Comparison of ENCODE assay signal across 1 cellular context in the genomic region with DNA sequence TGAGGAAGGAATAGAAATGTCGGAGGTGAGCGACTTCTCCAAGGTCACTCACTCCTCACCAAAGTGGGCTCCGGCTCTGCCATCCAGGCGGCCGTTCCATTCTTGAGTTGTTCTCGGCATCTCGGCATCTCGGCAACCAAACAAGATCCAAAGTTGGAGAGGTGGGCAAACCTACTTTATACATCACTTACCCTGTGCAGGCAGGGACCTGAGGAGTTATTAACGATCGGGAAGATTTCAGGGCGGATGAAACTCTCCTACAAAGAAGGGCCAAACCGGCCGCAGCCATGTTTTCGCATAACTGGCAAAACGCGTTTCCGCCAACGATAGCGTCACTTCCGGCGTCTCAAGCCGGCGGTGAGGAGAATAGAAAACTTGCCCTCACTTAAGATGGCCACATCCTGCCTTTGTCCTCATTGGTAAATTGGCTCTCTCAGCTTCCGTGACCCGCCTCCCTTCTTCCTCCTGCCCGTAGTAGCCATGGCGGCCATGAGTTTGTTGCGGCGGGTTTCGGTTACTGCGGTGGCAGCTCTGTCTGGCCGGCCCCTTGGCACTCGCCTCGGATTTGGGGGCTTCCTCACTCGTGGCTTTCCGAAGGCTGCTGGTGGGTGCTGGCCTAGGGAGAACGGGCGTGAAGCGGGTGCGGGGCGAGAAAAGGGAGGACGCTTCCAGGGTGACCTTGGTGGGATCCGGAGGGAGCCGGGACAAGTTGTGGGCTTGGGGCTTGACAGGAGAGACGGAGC.
A peak's percentile ranks its signal among the peaks of the same experiment; 100 is the strongest.
TF ChIP-seq lines count a peak whose summit lies in the region.

Gene MRPL47 (minus strand): TSS at position 303 of the 743 bp plus-strand sequence. CDS start 14 bp downstream, at position 289.
Gene NDUFB5 (plus strand): TSS at position 459 of the 743 bp plus-strand sequence. CDS start 22 bp downstream, at position 481.

TF ChIP-seq in SK-N-SH, 30 proteins besides CTCF, POLR2A, EP300 and RAD21 (continued from another document):
- peak; percentile 66 for TF ChIP-seq MXI1 (IDR thresholded peaks at IDR 0.05; ENCODE audit: low read depth, low read length)
- TF ChIP-seq, protein P1, sequence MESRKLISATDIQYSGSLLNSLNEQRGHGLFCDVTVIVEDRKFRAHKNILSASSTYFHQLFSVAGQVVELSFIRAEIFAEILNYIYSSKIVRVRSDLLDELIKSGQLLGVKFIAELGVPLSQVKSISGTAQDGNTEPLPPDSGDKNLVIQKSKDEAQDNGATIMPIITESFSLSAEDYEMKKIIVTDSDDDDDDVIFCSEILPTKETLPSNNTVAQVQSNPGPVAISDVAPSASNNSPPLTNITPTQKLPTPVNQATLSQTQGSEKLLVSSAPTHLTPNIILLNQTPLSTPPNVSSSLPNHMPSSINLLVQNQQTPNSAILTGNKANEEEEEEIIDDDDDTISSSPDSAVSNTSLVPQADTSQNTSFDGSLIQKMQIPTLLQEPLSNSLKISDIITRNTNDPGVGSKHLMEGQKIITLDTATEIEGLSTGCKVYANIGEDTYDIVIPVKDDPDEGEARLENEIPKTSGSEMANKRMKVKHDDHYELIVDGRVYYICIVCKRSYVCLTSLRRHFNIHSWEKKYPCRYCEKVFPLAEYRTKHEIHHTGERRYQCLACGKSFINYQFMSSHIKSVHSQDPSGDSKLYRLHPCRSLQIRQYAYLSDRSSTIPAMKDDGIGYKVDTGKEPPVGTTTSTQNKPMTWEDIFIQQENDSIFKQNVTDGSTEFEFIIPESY (IDR thresholded peaks at IDR 0.05; ENCODE audit: borderline replicate concordance, low read depth) = peak; percentile 28; the same call in 1 of the 2 replicates
- TF ChIP-seq TAF1 (IDR thresholded peaks at IDR 0.05; ENCODE audit: borderline replicate concordance, low read depth, low read length) = peak; percentile 86
- TF ChIP-seq GATA2 (CRISPR knock-in tag; IDR thresholded peaks at IDR 0.05) = no peak
- TF ChIP-seq FOSL2 (IDR thresholded peaks at IDR 0.05; ENCODE audit: borderline replicate concordance, low read depth) = no peak; the same call in 1 of the 2 replicates
- TF ChIP-seq TEAD4 (IDR thresholded peaks at IDR 0.05; ENCODE audit: borderline replicate concordance, insufficient read depth) = no peak
- TF ChIP-seq USF2 (IDR thresholded peaks at IDR 0.05; ENCODE audit: borderline replicate concordance, low read depth, low read length) = no peak
- no peak for TF ChIP-seq RXRA (IDR thresholded peaks at IDR 0.05; ENCODE audit: borderline replicate concordance, low read depth)
- TF ChIP-seq NRF1 (IDR thresholded peaks at IDR 0.05; ENCODE audit: low read depth, low read length) = no peak
- TF ChIP-seq GABPA (IDR thresholded peaks at IDR 0.05; ENCODE audit: low read depth) = peak; percentile 99
- TF ChIP-seq ELF1 (IDR thresholded peaks at IDR 0.05) = peak; percentile 80
